Comparison of ENCODE assay signal across 23 cellular contexts in genomic region chr22:49469896-49470740, GRCh38.
DNase-seq lines count a peak whose midpoint lies in the region; ATAC-seq and TF ChIP-seq lines count a peak whose summit lies in the region.
"Had no signal": no experiment of that assay in that cellular context is flagged by ENCODE, and none has a peak within 500 bp of the region (broad histone marks: within the 10 kb centered on the region; RNA-seq: fewer than 3 reads in every experiment).

No MANE protein-coding gene starts in this region.

- TF ChIP-seq RAD21 in neural cell (conservative IDR thresholded peaks at IDR 0.05), result no peak

- DNase-seq in NCI-H748 (lab: John Stamatoyannopoulos, UW; ENCODE audit: unreplicated experiment), result peak; percentile 36
- DNase-seq in NCI-H748 treated with DMSO at 0.1 percent for 48 hours (lab: John Stamatoyannopoulos, UW), result no peak
- no peak for DNase-seq in SK-N-MC (ENCODE audit: low read depth, low spot score)
- DNase-seq in glutamatergic neuron, result no peak
- no peak for DNase-seq in activated CD4-positive, alpha-beta T cell treated with anti-CD3 and anti-CD28 coated beads for 36 hours
- DNase-seq: DMS153, GOT3, KBM-7, MV-4-11, NCI-H1105, NCI-H1436 treated with DMSO at 0.1 percent for 48 hours, NCI-H187 treated with DMSO at 0.1 percent for 48 hours, NCI-H2107, NCI-H446, NCI-H524 treated with DMSO at 0.1 percent for 48 hours, SHP77 treated with DMSO at 0.1 percent for 48 hours had no signal

- H3K27ac ChIP-seq in SK-N-MC, result no peak overlapping the region
- H3K27ac ChIP-seq in neural cell (ENCODE audit: low read length), result peak overlapping the region; percentile 81
- H3K27ac ChIP-seq: 22Rv1 had no signal

- no peak overlapping the region for H3K27ac Mint-ChIP-seq in glutamatergic neuron (ENCODE audit: unreplicated experiment)
- H3K27ac Mint-ChIP-seq in activated CD4-positive, alpha-beta T cell treated with anti-CD3 and anti-CD28 coated beads for 36 hours, result no peak overlapping the region
- H3K27ac Mint-ChIP-seq: B cell had no signal

- H3K27me3 Mint-ChIP-seq in glutamatergic neuron (ENCODE audit: unreplicated experiment), result no peaks in the 10 kb centered on the region
- no peaks in the 10 kb centered on the region for H3K27me3 Mint-ChIP-seq in activated CD4-positive, alpha-beta T cell treated with anti-CD3 and anti-CD28 coated beads for 36 hours
- H3K27me3 Mint-ChIP-seq: B cell had no signal

- H3K9me3 ChIP-seq in SK-N-MC (ENCODE audit: low read depth, low read length), result no peaks in the 10 kb centered on the region
- H3K9me3 ChIP-seq in neural cell (ENCODE audit: low read length), result no peaks in the 10 kb centered on the region

- TF ChIP-seq CTCF in neural cell (IDR thresholded peaks at IDR 0.05; ENCODE audit: poor library complexity, severe bottlenecking) (no peak), glutamatergic neuron (IDR thresholded peaks at IDR 0.05; ENCODE audit: partially characterized antibody, unreplicated experiment) (no peak)

- no peak for ATAC-seq in HG03025 (IDR thresholded peaks at IDR 0.05; ENCODE audit: low FRiP score, unreplicated experiment)
- ATAC-seq in activated CD4-positive, alpha-beta T cell treated with anti-CD3 and anti-CD28 coated beads for 36 hours, result no peak
- ATAC-seq in GM19452 (IDR thresholded peaks at IDR 0.05; ENCODE audit: unreplicated experiment), result no peak
- ATAC-seq: GM12878, HCT116 had no signal

- H3K9me3 Mint-ChIP-seq in glutamatergic neuron (ENCODE audit: unreplicated experiment), result peaks cover 19% of the 10 kb centered on the region
- H3K9me3 Mint-ChIP-seq in activated CD4-positive, alpha-beta T cell treated with anti-CD3 and anti-CD28 coated beads for 36 hours (ENCODE audit: low read depth), result no peaks in the 10 kb centered on the region

- H4K20me1 ChIP-seq in neural cell (ENCODE audit: insufficient read depth), result no peaks in the 10 kb centered on the region

- H3K4me1 Mint-ChIP-seq in glutamatergic neuron (ENCODE audit: low read depth, unreplicated experiment), result no peaks in the 10 kb centered on the region
- H3K4me1 Mint-ChIP-seq in activated CD4-positive, alpha-beta T cell treated with anti-CD3 and anti-CD28 coated beads for 36 hours, result no peaks in the 10 kb centered on the region
- H3K4me1 Mint-ChIP-seq: B cell had no signal

- intact Hi-C loops in activated CD4-positive, alpha-beta T cell treated with anti-CD3 and anti-CD28 coated beads for 36 hours (cut with DNase I, micrococcal nuclease), result no loop called here

- TF ChIP-seq EP300 in neural cell (conservative IDR thresholded peaks at IDR 0.05; ENCODE audit: poor library complexity, severe bottlenecking), result no peak

- no peak overlapping the region for H2AFZ ChIP-seq in neural cell (ENCODE audit: low read depth, low read length)

- POLR2A ChIA-PET in activated CD4-positive, alpha-beta T cell treated with anti-CD3 and anti-CD28 coated beads for 36 hours (lab: Charles Lee), result no interaction called here

- H3K36me3 ChIP-seq in SK-N-MC (ENCODE audit: insufficient read depth, low read length) (no peaks in the 10 kb centered on the region), neural cell (ENCODE audit: insufficient read depth, low read length) (no peaks in the 10 kb centered on the region)

- no peaks in the 10 kb centered on the region for H3K27me3 ChIP-seq in neural cell (ENCODE audit: insufficient read depth, low read depth, low read length)

- H3F3A ChIP-seq in neural cell (ENCODE audit: insufficient read depth, low read length, poor library complexity, severe bottlenecking), result no peaks in the 10 kb centered on the region

- H3K4me3 ChIP-seq in SK-N-MC (no peak overlapping the region), neural cell (ENCODE audit: low read length) (no peak overlapping the region)
- H3K4me3 ChIP-seq: GM12878 had no signal

- no peak overlapping the region for H3K4me2 ChIP-seq in neural cell (ENCODE audit: low read length)

- H3K9ac ChIP-seq in SK-N-MC (ENCODE audit: insufficient read length) (peak overlapping the region; percentile 34), neural cell (ENCODE audit: low read length) (no peak overlapping the region)

- peaks cover 4% of the 10 kb centered on the region for H3K36me3 Mint-ChIP-seq in glutamatergic neuron (ENCODE audit: unreplicated experiment)
- peaks cover 7% of the 10 kb centered on the region for H3K36me3 Mint-ChIP-seq in activated CD4-positive, alpha-beta T cell treated with anti-CD3 and anti-CD28 coated beads for 36 hours (ENCODE audit: low read depth)

- no peaks in the 10 kb centered on the region for H3K9me2 ChIP-seq in neural cell (ENCODE audit: insufficient read depth, low read length)

- CTCF ChIA-PET in activated CD4-positive, alpha-beta T cell treated with anti-CD3 and anti-CD28 coated beads for 36 hours (lab: Charles Lee), result no interaction called here

- no peaks in the 10 kb centered on the region for H3K79me2 ChIP-seq in neural cell (replicated peaks; ENCODE audit: insufficient read depth, low read length)

- H3K4me3 Mint-ChIP-seq in glutamatergic neuron (ENCODE audit: unreplicated experiment), result no peak overlapping the region
- no peak overlapping the region for H3K4me3 Mint-ChIP-seq in activated CD4-positive, alpha-beta T cell treated with anti-CD3 and anti-CD28 coated beads for 36 hours
- H3K4me3 Mint-ChIP-seq: B cell had no signal

TF ChIP-seq in neural cell, 6 proteins besides CTCF, POLR2A, EP300 and RAD21:
- TF ChIP-seq TAF1 (IDR thresholded peaks at IDR 0.05; ENCODE audit: low read depth) (no peak), MXI1 (conservative IDR thresholded peaks at IDR 0.05; ENCODE audit: poor library complexity, severe bottlenecking) (no peak), REST (IDR thresholded peaks at IDR 0.05; ENCODE audit: borderline replicate concordance) (no peak), SMC3 (conservative IDR thresholded peaks at IDR 0.05; ENCODE audit: poor library complexity) (no peak), POLR2AphosphoS5 (IDR thresholded peaks at IDR 0.05) (no peak), EZH2 (IDR thresholded peaks at IDR 0.05; ENCODE audit: borderline replicate concordance, insufficient read depth, low read length, poor library complexity, severe bottlenecking) (no peak)
